ENCODE assay signal across 23 cellular contexts in the genomic region with DNA sequence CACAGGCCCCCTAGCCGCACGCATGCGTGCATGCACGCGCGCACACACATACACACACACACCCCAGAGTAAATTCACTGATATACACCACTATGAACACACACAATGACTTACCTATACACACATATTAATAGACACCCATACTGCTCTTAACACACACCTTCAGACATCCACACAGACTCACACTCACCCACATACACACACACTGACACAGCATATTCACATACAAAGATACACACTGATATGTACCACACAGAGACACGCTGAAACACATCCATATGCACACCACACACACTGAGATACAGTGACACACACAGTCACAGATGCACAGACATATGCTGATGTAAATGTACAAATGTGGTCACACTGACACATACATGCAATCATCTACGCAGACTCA. TPM values are rescaled to one million over a fixed set of nuclear protein-coding genes. Genes with fewer than 3 reads are reported as not detected.
DNase-seq lines count a peak whose midpoint lies in the region; ATAC-seq, FAIRE-seq and TF ChIP-seq lines count a peak whose summit lies in the region.
"Had no signal": no experiment of that assay in that cellular context is flagged by ENCODE, and none has a peak within 500 bp of the region (broad histone marks: within the 10 kb centered on the region; RNA-seq: fewer than 3 reads in every experiment).

No MANE protein-coding gene starts in this region.

- TF ChIP-seq EP300 in K562 (IDR thresholded peaks at IDR 0.05; ENCODE audit: low read length), result no peak

- H3K4me1 ChIP-seq in K562 (replicated peaks in 1 of 2; ENCODE audit: control insufficient read depth in 2 of 2, insufficient read depth in 2 of 2, low read length in 2 of 2), result peaks cover 0 to 6% of the 10 kb centered on the region in 2 experiments; a peak in 3 of 5 replicates
- peaks cover 0 to 4% (median 0%) of the 10 kb centered on the region in 9 donors for H3K4me1 ChIP-seq in heart right ventricle

- TF ChIP-seq RAD21 in K562 (CRISPR knock-in tag; conservative IDR thresholded peaks at IDR 0.05 in 1 of 2, IDR thresholded peaks at IDR 0.05 in 1 of 2), result no peak

- no peak overlapping the region for H3K4me2 ChIP-seq in K562 (ENCODE audit: insufficient read depth, low read length)

- no peaks in the 10 kb centered on the region for H3K9me1 ChIP-seq in K562 (ENCODE audit: control insufficient read depth, insufficient read depth, low read length)

- H3K27me3 ChIP-seq in K562 (ENCODE audit: control insufficient read depth in 2 of 2, insufficient read depth in 2 of 2, low read length in 2 of 2), result no peaks in the 10 kb centered on the region
- H3K27me3 ChIP-seq in heart right ventricle, result no peaks in the 10 kb centered on the region

- peaks cover 2% of the 10 kb centered on the region for H3K27me3 Mint-ChIP-seq in T-helper 17 cell
- H3K27me3 Mint-ChIP-seq: B cell had no signal

- CTCF ChIA-PET in K562 (lab: Yijun Ruan, JAX; ENCODE audit: low intra/inter-chr PET ratio), result no interaction called here

- ATAC-seq in T-helper 17 cell (no peak), K562 (no peak; the same call in 2 of the 3 replicates), heart right ventricle (no peak)
- ATAC-seq: CD8-positive, alpha-beta T cell had no signal

- no peak overlapping the region for H3K4me3 ChIP-seq in K562
- H3K4me3 ChIP-seq in heart right ventricle, result no peak overlapping the region

- H3K4me3 Mint-ChIP-seq in T-helper 17 cell, result no peak overlapping the region
- H3K4me3 Mint-ChIP-seq: B cell; CD8-positive, alpha-beta T cell had no signal

- DNase-seq in T-helper 17 cell (no peak), K562 (ENCODE audit: extremely low read depth in 1 of 4, low spot score in 3 of 4) (no peak), inferior parietal cortex (ENCODE audit: extremely low spot score) (peak; percentile 17), urothelium cell line (ENCODE audit: low spot score) (no peak), NCI-H2107 treated with DMSO at 0.1 percent for 48 hours (lab: John Stamatoyannopoulos, UW; ENCODE audit: unreplicated experiment) (no peak), heart right ventricle (no peak)
- DNase-seq in activated CD4-positive, alpha-beta T cell treated with anti-CD3 and anti-CD28 coated beads for 1 hour, result no peak
- DNase-seq: CD8-positive, alpha-beta T cell; HCEC 1CT; Kasumi-1; NCI-H1105; NCI-H1436 treated with DMSO at 0.1 percent for 48 hours; NCI-H187 treated with DMSO at 0.1 percent for 48 hours; NCI-H446; NCI-H524 treated with DMSO at 0.1 percent for 48 hours; NCI-H774 had no signal

- H3K36me3 Mint-ChIP-seq in T-helper 17 cell (ENCODE audit: low read depth), result peaks cover 4% of the 10 kb centered on the region
- H3K36me3 Mint-ChIP-seq: CD8-positive, alpha-beta T cell had no signal

- no peak overlapping the region for H3K9ac ChIP-seq in K562 (ENCODE audit: insufficient read depth in 1 of 2, low read depth in 2 of 2, low read length in 2 of 2)

- H3K9me3 ChIP-seq in T-helper 17 cell (ENCODE audit: control insufficient read depth, low read length, poor library complexity, severe bottlenecking) (no peaks in the 10 kb centered on the region), K562 (replicated peaks; ENCODE audit: control insufficient read depth, insufficient read depth, low read depth, low read length) (no peaks in the 10 kb centered on the region), heart right ventricle (no peaks in the 10 kb centered on the region)
- H3K9me3 ChIP-seq: Caco-2 had no signal

- H3K79me2 ChIP-seq in K562 (ENCODE audit: control insufficient read depth, insufficient read depth, low read length), result no peaks in the 10 kb centered on the region

- H2AFZ ChIP-seq in K562 (ENCODE audit: low read depth, low read length), result no peak overlapping the region

- in situ Hi-C loops in K562 (cut with MboI), result no loop called here

- 85% methylated on average over 8 of the region's 8 CpGs for WGBS in K562 (ENCODE audit: insufficient coverage, low coverage, missing lambda C conversion rate)
- WGBS in heart right ventricle, 2 donors, result 99 to 100% methylated on average over 8 of the region's 8 CpGs

- H3K27ac Mint-ChIP-seq in T-helper 17 cell, result peak overlapping the region; percentile 3
- H3K27ac Mint-ChIP-seq: B cell; CD8-positive, alpha-beta T cell had no signal

- no peak for TF ChIP-seq POLR2A in K562 (conservative IDR thresholded peaks at IDR 0.05)

- TF ChIP-seq CTCF in K562 (IDR thresholded peaks at IDR 0.05 in 2 of 3, conservative IDR thresholded peaks at IDR 0.05 in 1 of 3; ENCODE audit: insufficient read depth in 2 of 3, low read depth in 1 of 3, low read length in 3 of 3), result no peak
- TF ChIP-seq CTCF in heart right ventricle (IDR thresholded peaks at IDR 0.05), result no peak

- intact Hi-C loops in K562 (cut with micrococcal nuclease) (no loop called here), heart right ventricle (cut with DNase I) (no loop called here)

- no peak overlapping the region for H3K27ac ChIP-seq in K562 (ENCODE audit: extremely low read depth, low read depth, low read length)
- H3K27ac ChIP-seq in heart right ventricle, result no peak overlapping the region
- H3K27ac ChIP-seq: C4-2B had no signal

- H3K36me3 ChIP-seq in K562 (ENCODE audit: control insufficient read depth, insufficient read depth, low read length) (no peaks in the 10 kb centered on the region), heart right ventricle (no peaks in the 10 kb centered on the region)

- no peak for FAIRE-seq in K562 (lab: Jason Lieb, UNC)
- peak; percentile 32 for FAIRE-seq in urothelium cell line (lab: Jason Lieb, UNC)
- FAIRE-seq: G401.6, H1, RCC 7860 had no signal

- no TSS peak for BruUV-seq in K562 (replicated peaks; lab: Mats Ljungman, UMichigan)

- H4K20me1 ChIP-seq in K562 (replicated peaks; ENCODE audit: control insufficient read depth, insufficient read depth, low read length), result no peaks in the 10 kb centered on the region

- POLR2A ChIA-PET in K562 (lab: Yijun Ruan, JAX), result interaction anchor here (0.6 to 1.3 kb wide), 3 partner anchors 19 to 822 kb away, joined by 3 to 4 read pairs (median 3); no protein-coding TSS in a partner anchor

- peaks cover 4% of the 10 kb centered on the region for H3K4me1 Mint-ChIP-seq in T-helper 17 cell
- H3K4me1 Mint-ChIP-seq: B cell had no signal

RNA-seq across cellular contexts. Expression of a gene that starts 5.6 kb away (rescaled TPM):
- total RNA-seq in T-helper 17 cell (1 to 10 TPM in 1 of 2 donors, under 1 TPM in 1; 0.52 to 1.7 TPM), K562 (2014; rRNA removed) (0.14 and 0.16 TPM in 2 replicates), K562 (2014; rRNA removed; fragmentation: Illumina TruSeq; extraction: Trizol) (0.07 and 0.13 TPM in 2 replicates), K562 (2015; rRNA removed; fragmentation: Illumina TruSeq; extraction: Trizol) (0.11 and 0.15 TPM in 2 replicates), K562 (2021) (0.20 and 0.31 TPM in 2 replicates), heart right ventricle (1 to 10 TPM in 2 of 10 donors, under 1 TPM in 5, not detected in 3; 0.09 to 3.1 (median 0.29) TPM)
- total RNA-seq in K562 (2011; cell fraction: chromatin; rRNA removed; ENCODE audit: low replicate concordance), result 4.3 and 4.4 TPM in 2 replicates
- 0.83 and 2.8 TPM in 2 replicates for total RNA-seq in K562 (2011; cell fraction: nucleolus; rRNA removed)
- total RNA-seq in K562 (2011; cell fraction: nucleoplasm; rRNA removed), result 4.0 and 6.9 TPM in 2 replicates
- polyA plus RNA-seq in K562 (2011; rRNA removed) (0.24 and 0.88 TPM in 2 replicates), K562 (2014; fragmentation: Illumina TruSeq; extraction: Trizol) (0.15 TPM in 1 of 2 replicates, not detected in the other), K562 (2014; fragmentation: Nextera tagmentation; extraction: Ambion mirVana) (not detected), K562 (2014; rRNA removed) (0.21 and 0.57 TPM in 2 replicates), heart right ventricle (1 to 10 TPM in 1 of 2 donors, under 1 TPM in 1; 0.45 to 1.4 TPM)
- polyA plus RNA-seq in K562 (2011; cell fraction: cytosol; rRNA removed), result 0.07 and 0.09 TPM in 2 replicates
- 2.7 and 3.1 TPM in 2 replicates for polyA plus RNA-seq in K562 (2011; cell fraction: nucleus; rRNA removed)
- 0.10 and 0.62 TPM in 2 replicates for polyA plus RNA-seq in K562 (2012)
- 0.53 and 1.7 TPM in 2 replicates for polyA minus RNA-seq in K562 (2011; rRNA and poly(A)+ RNA removed)
- not detected in 2 replicates for polyA minus RNA-seq in K562 (2011; cell fraction: cytosol; rRNA and poly(A)+ RNA removed)
- polyA minus RNA-seq in K562 (2011; cell fraction: nucleus; rRNA and poly(A)+ RNA removed), result 0.54 and 1.1 TPM in 2 replicates
- total RNA-seq: H1, M059J had no signal

RNA-seq across cellular contexts. Expression of a gene that starts 26.3 kb away (rescaled TPM):
- total RNA-seq in T-helper 17 cell (10 to 100 TPM; 13.6 to 15.5 TPM), K562 (2014; rRNA removed) (10.9 and 11.0 TPM in 2 replicates), K562 (2014; rRNA removed; fragmentation: Illumina TruSeq; extraction: Trizol) (22.0 and 22.2 TPM in 2 replicates), K562 (2015; rRNA removed; fragmentation: Illumina TruSeq; extraction: Trizol) (17.0 and 20.4 TPM in 2 replicates), K562 (2021) (15.3 and 17.6 TPM in 2 replicates), heart right ventricle (1 to 10 TPM; 5.2 to 8.0 (median 6.8) TPM)
- total RNA-seq in K562 (2011; cell fraction: chromatin; rRNA removed; ENCODE audit: low replicate concordance), result 11.7 and 21.0 TPM in 2 replicates
- 5.9 and 7.8 TPM in 2 replicates for total RNA-seq in K562 (2011; cell fraction: nucleolus; rRNA removed)
- 4.5 and 10.5 TPM in 2 replicates for total RNA-seq in K562 (2011; cell fraction: nucleoplasm; rRNA removed)
- polyA plus RNA-seq in K562 (2011; rRNA removed) (24.9 and 26.8 TPM in 2 replicates), K562 (2014; fragmentation: Illumina TruSeq; extraction: Trizol) (20.3 and 20.6 TPM in 2 replicates), K562 (2014; fragmentation: Nextera tagmentation; extraction: Ambion mirVana) (10 to 100 TPM; 24.4 to 31.4 TPM), K562 (2014; rRNA removed) (16.1 and 16.5 TPM in 2 replicates), heart right ventricle (1 to 10 TPM; 8.0 to 8.9 TPM)
- 21.6 and 30.1 TPM in 2 replicates for polyA plus RNA-seq in K562 (2011; cell fraction: cytosol; rRNA removed)
- polyA plus RNA-seq in K562 (2011; cell fraction: nucleus; rRNA removed), result 10.3 and 16.7 TPM in 2 replicates
- polyA plus RNA-seq in K562 (2012), result 15.7 and 22.2 TPM in 2 replicates
- 24.1 and 36.9 TPM in 2 replicates for polyA minus RNA-seq in K562 (2011; rRNA and poly(A)+ RNA removed)
- 6.4 and 8.9 TPM in 2 replicates for polyA minus RNA-seq in K562 (2011; cell fraction: cytosol; rRNA and poly(A)+ RNA removed)
- 6.7 and 9.0 TPM in 2 replicates for polyA minus RNA-seq in K562 (2011; cell fraction: nucleus; rRNA and poly(A)+ RNA removed)

RNA-seq across cellular contexts. Expression of a gene that starts 57.0 kb away (rescaled TPM):
- 10 to 100 TPM in 1 of 2 donors, 1 to 10 TPM in 1; 9.9 to 11.6 TPM for total RNA-seq in T-helper 17 cell
- total RNA-seq in K562 (2011; cell fraction: chromatin; rRNA removed; ENCODE audit: low replicate concordance), result 96.6 and 129 TPM in 2 replicates
- 68.4 and 71.2 TPM in 2 replicates for total RNA-seq in K562 (2011; cell fraction: nucleolus; rRNA removed)
- 92.8 and 140 TPM in 2 replicates for total RNA-seq in K562 (2011; cell fraction: nucleoplasm; rRNA removed)
- 5.5 and 6.2 TPM in 2 replicates for total RNA-seq in K562 (2014; rRNA removed)
- 3.4 and 4.1 TPM in 2 replicates for total RNA-seq in K562 (2014; rRNA removed; fragmentation: Illumina TruSeq; extraction: Trizol)
- 3.2 and 3.4 TPM in 2 replicates for total RNA-seq in K562 (2015; rRNA removed; fragmentation: Illumina TruSeq; extraction: Trizol)
- 6.1 and 9.4 TPM in 2 replicates for total RNA-seq in K562 (2021)
- polyA plus RNA-seq in K562 (2011; rRNA removed), result 10.0 and 18.3 TPM in 2 replicates
- 4.0 and 5.7 TPM in 2 replicates for polyA plus RNA-seq in K562 (2011; cell fraction: cytosol; rRNA removed)
- 87.5 and 104 TPM in 2 replicates for polyA plus RNA-seq in K562 (2011; cell fraction: nucleus; rRNA removed)
- polyA plus RNA-seq in K562 (2012), result 4.0 and 8.9 TPM in 2 replicates
- 4.1 and 4.4 TPM in 2 replicates for polyA plus RNA-seq in K562 (2014; fragmentation: Illumina TruSeq; extraction: Trizol)
- 1 to 10 TPM in 1 of 2 experiments, under 1 TPM in 1; 0.77 to 1.1 TPM for polyA plus RNA-seq in K562 (2014; fragmentation: Nextera tagmentation; extraction: Ambion mirVana)
- 7.7 and 7.9 TPM in 2 replicates for polyA plus RNA-seq in K562 (2014; rRNA removed)
- polyA minus RNA-seq in K562 (2011; rRNA and poly(A)+ RNA removed), result 13.1 and 17.4 TPM in 2 replicates
- polyA minus RNA-seq in K562 (2011; cell fraction: cytosol; rRNA and poly(A)+ RNA removed), result 2.8 and 3.2 TPM in 2 replicates
- 28.9 and 38.0 TPM in 2 replicates for polyA minus RNA-seq in K562 (2011; cell fraction: nucleus; rRNA and poly(A)+ RNA removed)
- total RNA-seq in heart right ventricle, result 1 to 10 TPM; 3.3 to 6.3 (median 4.9) TPM
- 1 to 10 TPM; 1.2 to 9.0 TPM for polyA plus RNA-seq in heart right ventricle
